ENCODE assay signal across 21 cellular contexts in genomic region chr2:187477041-187477440, GRCh38. TPM values are rescaled to one million over a fixed set of nuclear protein-coding genes. Genes with fewer than 3 reads are reported as not detected.
A peak's percentile ranks its signal among the peaks of the same experiment; 100 is the strongest.
DNase-seq lines count a peak whose midpoint lies in the region; ATAC-seq, FAIRE-seq and TF ChIP-seq lines count a peak whose summit lies in the region.
"Had no signal": no experiment of that assay in that cellular context is flagged by ENCODE, and none has a peak within 500 bp of the region (broad histone marks: within the 10 kb centered on the region; RNA-seq: fewer than 3 reads in every experiment).

No MANE protein-coding gene starts in this region.

- H3F3A ChIP-seq in PC-9 (ENCODE audit: insufficient read depth, low read depth), result no peaks in the 10 kb centered on the region

- H3K4me1 ChIP-seq in HepG2 (ENCODE audit: insufficient read depth, low read length) (no peaks in the 10 kb centered on the region), right lobe of liver (no peaks in the 10 kb centered on the region), PC-9 (replicated peaks; ENCODE audit: insufficient read depth) (no peaks in the 10 kb centered on the region)

- H3K4me3 ChIP-seq in HepG2 (replicated peaks in 1 of 3; ENCODE audit: insufficient read depth in 1 of 3, low read depth in 2 of 3, low read length in 3 of 3), result no peak overlapping the region
- no peak overlapping the region for H3K4me3 ChIP-seq in right lobe of liver
- H3K4me3 ChIP-seq in SK-N-MC, result no peak overlapping the region
- H3K4me3 ChIP-seq in PC-9, result no peak overlapping the region
- H3K4me3 ChIP-seq: BLaER1 treated with 17β-estradiol and CSF1 and Interleukin-3, amounts not matched to agents 10 nM and 100 nM; GM12878 had no signal

- BruUV-seq in HepG2 (replicated peaks; lab: Mats Ljungman, UMichigan) (no TSS peak), PC-9 (replicated peaks; lab: Mats Ljungman, UMichigan) (no TSS peak)

- DNase-seq in HepG2 (ENCODE audit: low spot score) (no peak), right lobe of liver (no peak), SK-N-MC (ENCODE audit: low read depth, low spot score) (no peak), inferior parietal cortex (ENCODE audit: extremely low spot score) (peak; percentile 19), left colon (no peak), retina (no peak), PC-9 (no peak)
- DNase-seq: 8988T; Calu3; CD8-positive, alpha-beta T cell; DMS79 treated with DMSO at 0.1 percent for 48 hours; EL; GOT3; H7; HFFc6 had no signal

- ATAC-seq in HepG2 (no peak), right lobe of liver (no peak), left colon (no peak), GM18511 (IDR thresholded peaks at IDR 0.05; ENCODE audit: unreplicated experiment) (no peak)
- ATAC-seq: CD8-positive, alpha-beta T cell; HCT116 had no signal

- intact Hi-C loops in HepG2 (cut with micrococcal nuclease; ENCODE audit: unreplicated experiment) (no loop called here), right lobe of liver (cut with DNase I) (no loop called here), left colon (cut with DNase I, micrococcal nuclease) (no loop called here), PC-9 (cut with micrococcal nuclease; ENCODE audit: unreplicated experiment) (no loop called here)

- TF ChIP-seq CTCF in HepG2 (CRISPR knock-in tag; IDR thresholded peaks at IDR 0.05) (no peak), right lobe of liver (IDR thresholded peaks at IDR 0.05) (no peak), PC-9 (conservative IDR thresholded peaks at IDR 0.05) (no peak)

- CTCF ChIA-PET in HepG2 (lab: Yijun Ruan, JAX; ENCODE audit: low intra/inter-chr PET ratio, low total read pairs), result no interaction called here
- CTCF ChIA-PET in PC-9 (lab: Charles Lee), result no interaction called here

- peaks cover 7% of the 10 kb centered on the region for H4K20me1 ChIP-seq in HepG2 (ENCODE audit: insufficient read depth, low read length)
- H4K20me1 ChIP-seq in PC-9 (ENCODE audit: insufficient read depth), result no peaks in the 10 kb centered on the region
- H4K20me1 ChIP-seq: BLaER1 treated with 17β-estradiol and CSF1 and Interleukin-3, amounts not matched to agents 10 nM and 100 nM had no signal

- no peak for TF ChIP-seq RAD21 in HepG2 (CRISPR knock-in tag; IDR thresholded peaks at IDR 0.05)

- no peak for FAIRE-seq in HepG2 (lab: Jason Lieb, UNC)
- FAIRE-seq: GM12878, HTR-8/SVneo had no signal

- in situ Hi-C loops in HepG2 (cut with HindIII; ENCODE audit: extremely low pct_ligation_motif_present, low pct_unique_long_range_greater_than_20kb), result no loop called here

- no peaks in the 10 kb centered on the region for H3K9me2 ChIP-seq in PC-9 (ENCODE audit: insufficient read depth)

- H3K36me3 ChIP-seq in HepG2 (replicated peaks in 1 of 2; ENCODE audit: control insufficient read depth in 1 of 2, insufficient read depth in 2 of 2, low read length in 2 of 2) (peaks cover 19 to 70% of the 10 kb centered on the region in 2 experiments), right lobe of liver (peaks cover 4 to 30% (median 14%) of the 10 kb centered on the region in 4 donors), SK-N-MC (ENCODE audit: insufficient read depth, low read length) (0 out of 2 replicates have a peak, but pooled peaks cover 7% of the 10 kb centered on the region), PC-9 (ENCODE audit: low read depth) (no peaks in the 10 kb centered on the region)
- H3K36me3 ChIP-seq: BLaER1 treated with 17β-estradiol and CSF1 and Interleukin-3, amounts not matched to agents 10 nM and 100 nM had no signal

- H3K9ac ChIP-seq in HepG2 (ENCODE audit: insufficient read depth, low read depth, low read length) (no peak overlapping the region), SK-N-MC (ENCODE audit: insufficient read length) (no peak overlapping the region)

- H3K9me3 ChIP-seq in HepG2 (ENCODE audit: low read length), result no peaks in the 10 kb centered on the region
- H3K9me3 ChIP-seq in right lobe of liver, result no peaks in the 10 kb centered on the region
- H3K9me3 ChIP-seq in SK-N-MC (ENCODE audit: low read depth, low read length), result no peaks in the 10 kb centered on the region
- H3K9me3 ChIP-seq in PC-9 (ENCODE audit: insufficient read depth, low read depth), result no peaks in the 10 kb centered on the region
- H3K9me3 ChIP-seq: BLaER1 treated with 17β-estradiol and CSF1 and Interleukin-3, amounts not matched to agents 10 nM and 100 nM had no signal

- POLR2A ChIA-PET in HepG2 (lab: Yijun Ruan, JAX) (no interaction called here), PC-9 (lab: Charles Lee; ENCODE audit: unreplicated experiment) (no interaction called here)

- H3K79me2 ChIP-seq in HepG2 (ENCODE audit: insufficient read depth, low read length), result no peaks in the 10 kb centered on the region
- H3K79me2 ChIP-seq in PC-9 (ENCODE audit: low read depth), result no peaks in the 10 kb centered on the region

- no peak overlapping the region for H3K4me2 ChIP-seq in HepG2 (ENCODE audit: low read depth, low read length)
- no peak overlapping the region for H3K4me2 ChIP-seq in PC-9

- no peak overlapping the region for H3K27ac ChIP-seq in HepG2 (ENCODE audit: extremely low read length, insufficient read depth, low read length)
- H3K27ac ChIP-seq in right lobe of liver, result no peak overlapping the region
- peak overlapping the region; percentile 4; the same call in 1 of the 2 replicates for H3K27ac ChIP-seq in SK-N-MC
- H3K27ac ChIP-seq in PC-9, result no peak overlapping the region

- no peak for TF ChIP-seq POLR2A in HepG2 (IDR thresholded peaks at IDR 0.05; ENCODE audit: insufficient read depth in 1 of 2, low read depth in 2 of 2, low read length in 2 of 2)
- TF ChIP-seq POLR2A in right lobe of liver (IDR thresholded peaks at IDR 0.05), result no peak

- H3K27me3 ChIP-seq in HepG2 (ENCODE audit: control insufficient read depth in 1 of 2, insufficient read depth in 2 of 2, low read length in 2 of 2) (no peaks in the 10 kb centered on the region), right lobe of liver (no peaks in the 10 kb centered on the region), PC-9 (ENCODE audit: insufficient read depth, low read depth) (no peaks in the 10 kb centered on the region)
- H3K27me3 ChIP-seq: BLaER1 treated with 17β-estradiol and CSF1 and Interleukin-3, amounts not matched to agents 10 nM and 100 nM had no signal

- H2AFZ ChIP-seq in HepG2 (ENCODE audit: low read length) (no peak overlapping the region), PC-9 (no peak overlapping the region)

- no peak for TF ChIP-seq EP300 in HepG2 (IDR thresholded peaks at IDR 0.05; ENCODE audit: low read depth in 2 of 2, low read length in 2 of 2)
- no peak for TF ChIP-seq EP300 in HepG2 (CRISPR knock-in tag; IDR thresholded peaks at IDR 0.05; ENCODE audit: borderline replicate concordance)

TF ChIP-seq in HepG2, 621 proteins besides CTCF, POLR2A, EP300 and RAD21:
- TF ChIP-seq ZNF24 (IDR thresholded peaks at IDR 0.05) (no peak), ZSCAN20 (CRISPR knock-in tag; IDR thresholded peaks at IDR 0.05; ENCODE audit: borderline replicate concordance) (no peak), HHEX (CRISPR knock-in tag; IDR thresholded peaks at IDR 0.05) (no peak), ZNF780A (CRISPR knock-in tag; IDR thresholded peaks at IDR 0.05) (no peak), ZBTB1 (CRISPR knock-in tag; IDR thresholded peaks at IDR 0.05; ENCODE audit: borderline replicate concordance) (no peak), CREB1 (IDR thresholded peaks at IDR 0.05) (no peak), CREB1 (CRISPR knock-in tag; IDR thresholded peaks at IDR 0.05) (0 out of 2 replicates have a peak, but pooled peaks have one; percentile 19), ZNF329 (CRISPR knock-in tag; IDR thresholded peaks at IDR 0.05; ENCODE audit: low read depth) (no peak), ZNF713 (CRISPR knock-in tag; IDR thresholded peaks at IDR 0.05) (no peak), PPARG (CRISPR knock-in tag; conservative IDR thresholded peaks at IDR 0.05) (no peak), RBM22 (optimal IDR thresholded peaks at IDR 0.05; ENCODE audit: low read length) (peak; percentile 15)
- TF ChIP-seq, protein P1, sequence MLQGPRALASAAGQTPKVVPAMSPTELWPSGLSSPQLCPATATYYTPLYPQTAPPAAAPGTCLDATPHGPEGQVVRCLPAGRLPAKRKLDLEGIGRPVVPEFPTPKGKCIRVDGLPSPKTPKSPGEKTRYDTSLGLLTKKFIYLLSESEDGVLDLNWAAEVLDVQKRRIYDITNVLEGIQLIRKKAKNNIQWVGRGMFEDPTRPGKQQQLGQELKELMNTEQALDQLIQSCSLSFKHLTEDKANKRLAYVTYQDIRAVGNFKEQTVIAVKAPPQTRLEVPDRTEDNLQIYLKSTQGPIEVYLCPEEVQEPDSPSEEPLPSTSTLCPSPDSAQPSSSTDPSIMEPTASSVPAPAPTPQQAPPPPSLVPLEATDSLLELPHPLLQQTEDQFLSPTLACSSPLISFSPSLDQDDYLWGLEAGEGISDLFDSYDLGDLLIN (CRISPR knock-in tag; IDR thresholded peaks at IDR 0.05; ENCODE audit: borderline replicate concordance), result no peak
TF ChIP-seq in HepG2: peak in this region for 2.

RNA-seq across cellular contexts. Expression of gene CALCRL, which starts 29.0 kb away (rescaled TPM):
- total RNA-seq in HepG2 (2016; rRNA removed; fragmentation: Illumina TruSeq; extraction: Trizol), result 0.02 TPM in 1 of 2 replicates, not detected in the other
- total RNA-seq in HepG2 (2016; cell fraction: cytosol; rRNA removed; fragmentation: Illumina TruSeq; extraction: Trizol; ENCODE audit: low read depth), result not detected in 2 replicates
- 0.15 TPM in 1 of 2 replicates, not detected in the other for total RNA-seq in HepG2 (2016; cell fraction: insoluble cytoplasmic fraction; rRNA removed; fragmentation: Illumina TruSeq; extraction: Trizol)
- total RNA-seq in HepG2 (2016; cell fraction: membrane; rRNA removed; fragmentation: Illumina TruSeq; extraction: Trizol), result 0.21 TPM in 1 of 2 replicates, not detected in the other
- not detected in 2 replicates for total RNA-seq in HepG2 (2016; cell fraction: nucleus; rRNA removed; fragmentation: Illumina TruSeq; extraction: Trizol)
- polyA plus RNA-seq in HepG2 (2011; rRNA removed), result 0.18 TPM in 1 of 2 replicates, not detected in the other
- 0.09 TPM in 1 of 2 replicates, not detected in the other for polyA plus RNA-seq in HepG2 (2011; cell fraction: cytosol; rRNA removed)
- polyA plus RNA-seq in HepG2 (2011; cell fraction: nucleus; rRNA removed), result 0.03 TPM in 1 of 2 replicates, not detected in the other
- polyA plus RNA-seq in HepG2 (2012), result 0.20 and 0.66 TPM in 2 replicates
- polyA plus RNA-seq in HepG2 (2016; cell fraction: cytosol; fragmentation: Illumina TruSeq; extraction: Trizol; ENCODE audit: low read depth), result not detected in 2 replicates
- polyA plus RNA-seq in HepG2 (2016; cell fraction: insoluble cytoplasmic fraction; fragmentation: Illumina TruSeq; extraction: Trizol; ENCODE audit: low read depth), result not detected in 2 replicates
- polyA plus RNA-seq in HepG2 (2016; cell fraction: membrane; fragmentation: Illumina TruSeq; extraction: Trizol; ENCODE audit: low read depth), result not detected in 2 replicates
- polyA plus RNA-seq in HepG2 (2016; cell fraction: nucleus; fragmentation: Illumina TruSeq; extraction: Trizol; ENCODE audit: insufficient read depth, low read depth), result not detected in 2 replicates
- polyA minus RNA-seq in HepG2 (2011; rRNA and poly(A)+ RNA removed; ENCODE audit: low replicate concordance), result not detected in 2 replicates
- not detected in 2 replicates for polyA minus RNA-seq in HepG2 (2011; cell fraction: cytosol; rRNA and poly(A)+ RNA removed)
- polyA minus RNA-seq in HepG2 (2011; cell fraction: nucleus; rRNA and poly(A)+ RNA removed), result 0.26 and 0.87 TPM in 2 replicates
- 10 to 100 TPM in 1 of 6 experiments, 1 to 10 TPM in 5; 3.7 to 13.9 (median 8.2) TPM for total RNA-seq in right lobe of liver
- 1 to 10 TPM; 4.1 to 8.3 TPM for total RNA-seq in left colon
- 0.48 TPM in 1 of 2 replicates, not detected in the other for total RNA-seq in PC-9 (2021)
- polyA plus RNA-seq: IgD-negative memory B cell had no signal
